In the genomic region with DNA sequence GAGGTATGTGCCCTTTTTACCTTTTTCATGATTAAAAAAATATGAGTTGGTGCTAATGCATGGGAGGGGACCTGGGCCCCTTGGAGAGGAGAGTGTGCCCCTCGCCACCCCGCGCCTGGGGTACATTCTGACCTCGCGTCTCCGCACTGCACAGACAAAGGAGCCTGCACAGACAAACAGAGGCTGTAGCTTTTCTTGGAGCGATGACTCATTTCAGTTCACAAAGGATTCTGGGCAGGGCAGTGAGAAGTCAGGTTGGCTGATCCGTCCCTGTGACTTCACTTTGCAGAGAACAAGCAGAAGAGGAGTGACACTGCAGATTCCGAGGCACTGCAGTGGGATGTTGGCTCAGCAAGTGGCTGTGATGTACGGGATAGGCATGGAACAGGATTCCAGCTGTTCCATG, we compare ENCODE assay signal across 8 cellular contexts.
DNase-seq lines count a peak whose midpoint lies in the region; ATAC-seq and TF ChIP-seq lines count a peak whose summit lies in the region.

No MANE protein-coding gene starts in this region.

- H3K27ac ChIP-seq in stomach: peak overlapping the region; percentile 40 to 82 (median 79)

- no peak for TF ChIP-seq CTCF in Calu3 (IDR thresholded peaks at IDR 0.05; ENCODE audit: unreplicated experiment)
- TF ChIP-seq CTCF in stomach (IDR thresholded peaks at IDR 0.05): no peak

- H3K9me3 Mint-ChIP-seq in Calu3 (ENCODE audit: low read depth, unreplicated experiment): no peaks in the 10 kb centered on the region

- H3K4me1 ChIP-seq in stomach: peaks cover 17 to 34% (median 24%) of the 10 kb centered on the region in 4 donors

- peak overlapping the region; percentile 34 to 51 (median 39) for H3K4me3 ChIP-seq in stomach

- peaks cover 10% of the 10 kb centered on the region for H3K4me1 Mint-ChIP-seq in Calu3 (ENCODE audit: low read depth, unreplicated experiment)

- TF ChIP-seq POLR2A in stomach (IDR thresholded peaks at IDR 0.05): no peak

- CTCF ChIA-PET in Calu3 (lab: Charles Lee): no interaction called here

- H3K36me3 ChIP-seq in stomach: no peaks in the 10 kb centered on the region

- H3K36me3 Mint-ChIP-seq in Calu3 (ENCODE audit: insufficient read depth, unreplicated experiment): no peaks in the 10 kb centered on the region

- no peak overlapping the region for H3K4me3 Mint-ChIP-seq in Calu3 (ENCODE audit: low read depth, unreplicated experiment)

- no peak overlapping the region for H3K27ac Mint-ChIP-seq in Calu3 (ENCODE audit: unreplicated experiment)

- BruUV-seq in Calu3 (replicated peaks; lab: Mats Ljungman, UMichigan): no TSS peak

- intact Hi-C loops in Calu3 (cut with micrococcal nuclease; ENCODE audit: unreplicated experiment) (no loop called here), stomach (cut with DNase I; ENCODE audit: low total_unique reads) (no loop called here)

- no peaks in the 10 kb centered on the region for H3K27me3 Mint-ChIP-seq in Calu3 (ENCODE audit: unreplicated experiment)

- H3K27me3 ChIP-seq in stomach: no peaks in the 10 kb centered on the region

- ATAC-seq in GM19351 (IDR thresholded peaks at IDR 0.05; ENCODE audit: unreplicated experiment): no peak

- no peaks in the 10 kb centered on the region for H3K9me3 ChIP-seq in stomach

- TF ChIP-seq EP300 in stomach (IDR thresholded peaks at IDR 0.05): peak; percentile 51

- WGBS in stomach, 5 donors: 14 to 27% (median 18%) methylated on average over 10 of the region's 10 CpGs

- DNase-seq in Calu3: peak; percentile 63
- peak; percentile 52 for DNase-seq in NCI-H2107 treated with DMSO at 0.1 percent for 48 hours (lab: John Stamatoyannopoulos, UW; ENCODE audit: unreplicated experiment)
- DNase-seq in cerebellar cortex (ENCODE audit: low spot score): peak; percentile 76
- DNase-seq in iris pigment epithelial cell (ENCODE audit: low read depth): peak; percentile 90
- DNase-seq in stomach: peak; percentile 68
- no peak for DNase-seq in NCI-H524 treated with DMSO at 0.1 percent for 48 hours (lab: John Stamatoyannopoulos, UW)
- DNase-seq in NCI-H1436 (lab: John Stamatoyannopoulos, UW): no peak

Comparison
In these comparisons a context has a peak if more than half of its experiments do, and no peak if none do; other contexts are left out.
1. DNase-seq: peak in Calu3 (single experiment), NCI-H2107 treated with DMSO at 0.1 percent for 48 hours (single experiment), cerebellar cortex (single experiment), iris pigment epithelial cell (single experiment) and stomach (single experiment); none in NCI-H524 treated with DMSO at 0.1 percent for 48 hours (single experiment) and NCI-H1436 (single experiment).